ENCODE assay signal across 30 cellular contexts in genomic region chr16:72728516-72728915, GRCh38.
DNase-seq lines count a peak whose midpoint lies in the region; ATAC-seq, FAIRE-seq and TF ChIP-seq lines count a peak whose summit lies in the region.
"Had no signal": no experiment of that assay in that cellular context is flagged by ENCODE, and none has a peak within 500 bp of the region (broad histone marks: within the 10 kb centered on the region; RNA-seq: fewer than 3 reads in every experiment).

No MANE protein-coding gene starts in this region.

- no peak for FAIRE-seq in kidney (lab: Jason Lieb, UNC)
- FAIRE-seq: A204.1, A549, D721Med had no signal

- no peak for ATAC-seq in HG02759 (IDR thresholded peaks at IDR 0.05; ENCODE audit: unreplicated experiment)
- ATAC-seq: A549; CD8-positive, alpha-beta T cell had no signal

- 96 to 98% (median 96%) methylated on average over 11 of the region's 11 CpGs for WGBS in spleen, 5 donors

- TF ChIP-seq CTCF in kidney (IDR thresholded peaks at IDR 0.05; ENCODE audit: borderline replicate concordance, extremely low read depth, insufficient read depth) (no peak), spleen (IDR thresholded peaks at IDR 0.05 in 8 of 11, conservative IDR thresholded peaks at IDR 0.05 in 3 of 11) (no peak)

- H3K9ac ChIP-seq in kidney (ENCODE audit: low read length in 2 of 2): no peak overlapping the region
- H3K9ac ChIP-seq: BLaER1; BLaER1 treated with 17β-estradiol and CSF1 and Interleukin-3, amounts not matched to agents 10 nM and 100 nM had no signal

- DNase-seq in kidney (peak; percentile 58), spleen (peak; percentile 56)
- no peak for DNase-seq in activated CD4-positive, alpha-beta T cell treated with anti-CD3 and anti-CD28 coated beads, Interleukin-2, amount 50 U/mL, for 1 hour
- DNase-seq: 8988T; ACHN; AML-193; BE2C; C1 segment of cervical spinal cord; Caco-2; Calu3; CD4-positive, alpha-beta T cell; CD4-positive, CD25-positive, alpha-beta regulatory T cell; CD8-positive, alpha-beta memory T cell; CD8-positive, alpha-beta T cell; COR-L47; DMS 273 treated with DMSO at 0.1 percent for 48 hours; DMS153; DMS53; DMS79; DMS79 treated with DMSO at 0.1 percent for 48 hours; DND-41; EL had no signal

- no peaks in the 10 kb centered on the region for H3K27me3 ChIP-seq in spleen (replicated peaks in 1 of 7)
- H3K27me3 ChIP-seq: BE2C; BLaER1; BLaER1 treated with 17β-estradiol and CSF1 and Interleukin-3, amounts not matched to agents 10 nM and 100 nM had no signal

- intact Hi-C loops in kidney (cut with DNase I) (no loop called here), spleen (cut with DNase I; ENCODE audit: low total_unique reads) (no loop called here)

- H3K4me1 ChIP-seq in kidney (ENCODE audit: control insufficient read depth in 1 of 2, insufficient read depth in 1 of 2, low read depth in 1 of 2, low read length in 2 of 2): no peaks in the 10 kb centered on the region
- no peaks in the 10 kb centered on the region for H3K4me1 ChIP-seq in spleen
- H3K4me1 ChIP-seq: A549; BE2C; BLaER1; BLaER1 treated with 17β-estradiol and CSF1 and Interleukin-3, amounts not matched to agents 10 nM and 100 nM; Caco-2 had no signal

- H3K4me3 ChIP-seq in kidney (ENCODE audit: low read length in 2 of 2) (no peak overlapping the region), spleen (no peak overlapping the region)
- H3K4me3 ChIP-seq: A549; BLaER1; BLaER1 treated with 17β-estradiol and CSF1 and Interleukin-3, amounts not matched to agents 10 nM and 100 nM had no signal

- TF ChIP-seq POLR2A in spleen (IDR thresholded peaks at IDR 0.05): no peak

- no peak overlapping the region for H3K27ac ChIP-seq in kidney (ENCODE audit: low read depth in 2 of 2, low read length in 2 of 2)
- no peak overlapping the region for H3K27ac ChIP-seq in spleen
- H3K27ac ChIP-seq: 22Rv1; A549; BLaER1; BLaER1 treated with 17β-estradiol and CSF1 and Interleukin-3, amounts not matched to agents 10 nM and 100 nM; C4-2B had no signal

- H3K36me3 ChIP-seq in kidney (ENCODE audit: control insufficient read depth in 1 of 2, insufficient read depth in 2 of 2, low read length in 2 of 2): no peaks in the 10 kb centered on the region
- no peaks in the 10 kb centered on the region for H3K36me3 ChIP-seq in spleen
- H3K36me3 ChIP-seq: BE2C; BLaER1 treated with 17β-estradiol and CSF1 and Interleukin-3, amounts not matched to agents 10 nM and 100 nM had no signal

- H3K9me3 ChIP-seq in kidney (ENCODE audit: control insufficient read depth in 1 of 2, low read length in 2 of 2) (peaks cover 0 to 5% of the 10 kb centered on the region in 2 donors), spleen (peaks cover 0 to 23% (median 9%) of the 10 kb centered on the region in 8 donors)
- H3K9me3 ChIP-seq: A549, BE2C, Caco-2 had no signal
